ENCODE assay signal across 16 cellular contexts in genomic region chr14:90555126-90556049, GRCh38.
DNase-seq lines count a peak whose midpoint lies in the region; ATAC-seq and TF ChIP-seq lines count a peak whose summit lies in the region.
"Had no signal": no experiment of that assay in that cellular context is flagged by ENCODE, and none has a peak within 500 bp of the region (broad histone marks: within the 10 kb centered on the region; RNA-seq: fewer than 3 reads in every experiment).

No MANE protein-coding gene starts in this region.

- peaks cover under 1% of the 10 kb centered on the region for H3K36me3 Mint-ChIP-seq in neural progenitor cell
- H3K36me3 Mint-ChIP-seq in type B pancreatic cell = peaks cover under 1% of the 10 kb centered on the region
- H3K36me3 Mint-ChIP-seq: activated naive CD8-positive, alpha-beta T cell; CD8-positive, alpha-beta T cell had no signal

- TF ChIP-seq EP300 in gastroesophageal sphincter (IDR thresholded peaks at IDR 0.05) = no peak

- no peak overlapping the region for H3K9ac ChIP-seq in neural progenitor cell

- H3K4me1 Mint-ChIP-seq in neural progenitor cell (peaks cover 39% of the 10 kb centered on the region), type B pancreatic cell (ENCODE audit: unreplicated experiment) (peaks cover 13% of the 10 kb centered on the region)

- peak overlapping the region; percentile 83 for H2AFZ ChIP-seq in neural progenitor cell (replicated peaks)

- TF ChIP-seq CTCF in heart right ventricle (IDR thresholded peaks at IDR 0.05) (no peak), gastroesophageal sphincter (IDR thresholded peaks at IDR 0.05) (no peak), neural progenitor cell (IDR thresholded peaks at IDR 0.05) (no peak), type B pancreatic cell (conservative IDR thresholded peaks at IDR 0.05) (no peak)

- H4K20me1 ChIP-seq in neural progenitor cell (ENCODE audit: low read depth) = no peaks in the 10 kb centered on the region

- 71 to 78% methylated on average over 23 of the region's 23 CpGs for WGBS in heart right ventricle, 2 donors
- 80 to 93% methylated on average over 1 to 7 of the region's 23 CpGs for WGBS in gastroesophageal sphincter (ENCODE audit: low coverage in 1 of 2), 2 donors

- intact Hi-C loops in heart right ventricle (cut with DNase I) = no loop called here
- intact Hi-C loops in Right ventricle myocardium inferior (cut with DNase I) = loop anchor here (2.0 kb wide), 1 partner anchor 17 kb away; no protein-coding TSS in a partner anchor

- no peak for TF ChIP-seq POLR2A in gastroesophageal sphincter (IDR thresholded peaks at IDR 0.05)

- peaks cover 0 to 4% (median 0%) of the 10 kb centered on the region in 9 donors for H3K36me3 ChIP-seq in heart right ventricle
- peaks cover 0 to 6% of the 10 kb centered on the region in 2 donors for H3K36me3 ChIP-seq in gastroesophageal sphincter
- H3K36me3 ChIP-seq in neural progenitor cell = no peaks in the 10 kb centered on the region
- H3K36me3 ChIP-seq: SJSA1 had no signal

- H3K4me1 ChIP-seq in heart right ventricle (peaks cover 0 to 48% (median 28%) of the 10 kb centered on the region in 9 donors), gastroesophageal sphincter (peaks cover 0 to 90% (median 20%) of the 10 kb centered on the region in 3 donors), neural progenitor cell (peaks cover 16% of the 10 kb centered on the region)
- H3K4me1 ChIP-seq: A549, SJSA1 had no signal

- DNase-seq in heart right ventricle = no peak
- no peak for DNase-seq in Right ventricle myocardium inferior (ENCODE audit: missing footprints)
- DNase-seq in neural progenitor cell (ENCODE audit: low spot score) = no peak
- no peak for DNase-seq in type B pancreatic cell (ENCODE audit: extremely low spot score, unreplicated experiment)
- no peak for DNase-seq in medulla oblongata (ENCODE audit: extremely low spot score)
- no peak for DNase-seq in glomerular visceral epithelial cell (ENCODE audit: extremely low spot score)
- DNase-seq: CD8-positive, alpha-beta T cell; EL; GOT3; stimulated activated CD4-positive, alpha-beta T cell treated with anti-CD3 and anti-CD28 coated beads, Interleukin-2, amount 100 ng/mL, for 24 hours had no signal

- H3K27ac ChIP-seq in heart right ventricle = peak overlapping the region in 9 of 10 donors; percentile 16 to 84 (median 70)
- peak overlapping the region; percentile 40 to 85 (median 84) for H3K27ac ChIP-seq in gastroesophageal sphincter
- no peak overlapping the region for H3K27ac ChIP-seq in neural progenitor cell
- H3K27ac ChIP-seq: A549, SJSA1 had no signal

- H3K27ac Mint-ChIP-seq in neural progenitor cell (peak overlapping the region; percentile 82), type B pancreatic cell (peak overlapping the region; percentile 71)
- H3K27ac Mint-ChIP-seq: activated naive CD8-positive, alpha-beta T cell; CD8-positive, alpha-beta T cell; T-helper 2 cell treated with Interferon-gamma antibody and Interleukin-4, amounts not matched to agents 5 μg/mL and 100 μg/mL, for 36 hours had no signal

- H3K9me3 ChIP-seq in heart right ventricle (no peaks in the 10 kb centered on the region), gastroesophageal sphincter (no peaks in the 10 kb centered on the region), neural progenitor cell (ENCODE audit: low read depth) (no peaks in the 10 kb centered on the region)
- H3K9me3 ChIP-seq: A549, SJSA1 had no signal

- no peaks in the 10 kb centered on the region for H3K79me2 ChIP-seq in neural progenitor cell (ENCODE audit: low read depth)

- H3K27me3 Mint-ChIP-seq in neural progenitor cell (ENCODE audit: insufficient read depth, low read depth) (peaks cover 4% of the 10 kb centered on the region), type B pancreatic cell (no peaks in the 10 kb centered on the region)
- H3K27me3 Mint-ChIP-seq: activated naive CD8-positive, alpha-beta T cell had no signal

- ATAC-seq in heart right ventricle = peak in 1 of 8 donors; percentile 34
- ATAC-seq in Right ventricle myocardium inferior = no peak
- ATAC-seq in gastroesophageal sphincter = no peak
- no peak for ATAC-seq in HG02973 (IDR thresholded peaks at IDR 0.05; ENCODE audit: unreplicated experiment)
- ATAC-seq: A549; CD8-positive, alpha-beta T cell had no signal

- peak overlapping the region in 5 of 10 donors; percentile 7 to 31 (median 21) for H3K4me3 ChIP-seq in heart right ventricle
- peak overlapping the region in 1 of 2 donors; percentile 33 for H3K4me3 ChIP-seq in gastroesophageal sphincter
- no peak overlapping the region for H3K4me3 ChIP-seq in neural progenitor cell
- H3K4me3 ChIP-seq: A549, SJSA1 had no signal

- peak overlapping the region; percentile 57 for H3K4me2 ChIP-seq in neural progenitor cell
- H3K4me2 ChIP-seq: A549 had no signal

- H3K4me3 Mint-ChIP-seq in neural progenitor cell (peak overlapping the region; percentile 66), type B pancreatic cell (peak overlapping the region; percentile 86)
- H3K4me3 Mint-ChIP-seq: activated naive CD8-positive, alpha-beta T cell; CD8-positive, alpha-beta T cell; T-helper 2 cell treated with Interferon-gamma antibody and Interleukin-4, amounts not matched to agents 5 μg/mL and 100 μg/mL, for 36 hours had no signal

- H3K27me3 ChIP-seq in heart right ventricle (no peaks in the 10 kb centered on the region), gastroesophageal sphincter (no peaks in the 10 kb centered on the region), neural progenitor cell (no peaks in the 10 kb centered on the region)
- H3K27me3 ChIP-seq: SJSA1 had no signal

- H3K9me3 Mint-ChIP-seq in neural progenitor cell (no peaks in the 10 kb centered on the region), type B pancreatic cell (no peaks in the 10 kb centered on the region)
- H3K9me3 Mint-ChIP-seq: CD8-positive, alpha-beta T cell; T-helper 2 cell treated with Interferon-gamma antibody and Interleukin-4, amounts not matched to agents 5 μg/mL and 100 μg/mL, for 36 hours had no signal

- H3F3A ChIP-seq in neural progenitor cell (ENCODE audit: low read depth) = no peaks in the 10 kb centered on the region
